Comparison of ENCODE assay signal across 10 cellular contexts in genomic region chr17:65564793-65565192, GRCh38. TPM values are rescaled to one million over a fixed set of nuclear protein-coding genes. Genes with fewer than 3 reads are reported as not detected.
DNase-seq lines count a peak whose midpoint lies in the region; ATAC-seq and TF ChIP-seq lines count a peak whose summit lies in the region.
"Had no signal": no experiment of that assay in that cellular context is flagged by ENCODE, and none has a peak within 500 bp of the region (broad histone marks: within the 10 kb centered on the region; RNA-seq: fewer than 3 reads in every experiment).

No MANE protein-coding gene starts in this region.

- TF ChIP-seq CTCF in sigmoid colon (IDR thresholded peaks at IDR 0.05) (no peak), MM.1S (IDR thresholded peaks at IDR 0.05; ENCODE audit: low read length) (no peak), smooth muscle cell (IDR thresholded peaks at IDR 0.05; ENCODE audit: borderline replicate concordance, insufficient read depth, poor library complexity, severe bottlenecking) (no peak)

- H3K4me1 ChIP-seq in sigmoid colon (peaks cover 0 to 29% (median 18%) of the 10 kb centered on the region in 4 donors), MM.1S (ENCODE audit: low read length) (peaks cover 28% of the 10 kb centered on the region), smooth muscle cell (ENCODE audit: low read depth) (peaks cover 14% of the 10 kb centered on the region)

- H3K79me2 ChIP-seq in MM.1S (ENCODE audit: low read length) (no peaks in the 10 kb centered on the region; the same call in 1 of the 2 replicates), smooth muscle cell (ENCODE audit: low read depth) (peaks cover 4% of the 10 kb centered on the region)

- H3K9me2 ChIP-seq in MM.1S (replicated peaks; ENCODE audit: insufficient read depth, low read length), result no peaks in the 10 kb centered on the region

- no peaks in the 10 kb centered on the region for H3K9me3 ChIP-seq in sigmoid colon
- H3K9me3 ChIP-seq in MM.1S (replicated peaks; ENCODE audit: insufficient read depth, low read length), result no peaks in the 10 kb centered on the region
- H3K9me3 ChIP-seq in smooth muscle cell (replicated peaks; ENCODE audit: low read depth), result no peaks in the 10 kb centered on the region

- peak; percentile 69 for DNase-seq in NCI-H1092 treated with DMSO at 0.1 percent for 48 hours (lab: John Stamatoyannopoulos, UW)
- peak; percentile 29 for DNase-seq in RPMI7951 (ENCODE audit: low read depth)
- DNase-seq in left cardiac atrium, result peak; percentile 48
- peak; percentile 84 for DNase-seq in sigmoid colon
- DNase-seq in middle frontal gyrus (ENCODE audit: extremely low spot score, low spot score), result no peak
- DNase-seq in MM.1S, result no peak
- DNase-seq in SIG-M5 treated with dmso at 0.1 percent for 504 hours (lab: John Stamatoyannopoulos, UW; ENCODE audit: unreplicated experiment), result no peak
- DNase-seq in smooth muscle cell (lab: John Stamatoyannopoulos, UW; ENCODE audit: unreplicated experiment), result no peak
- DNase-seq: naive B cell had no signal

- H3K27me3 ChIP-seq in sigmoid colon, result no peaks in the 10 kb centered on the region
- no peaks in the 10 kb centered on the region for H3K27me3 ChIP-seq in MM.1S (replicated peaks; ENCODE audit: insufficient read depth, low read length)
- H3K27me3 ChIP-seq in smooth muscle cell (ENCODE audit: low read depth), result no peaks in the 10 kb centered on the region

- H3K9ac ChIP-seq in MM.1S (ENCODE audit: low read length) (no peak overlapping the region), smooth muscle cell (ENCODE audit: low read depth) (no peak overlapping the region)

- H4K20me1 ChIP-seq in MM.1S (ENCODE audit: insufficient read depth, low read length), result no peaks in the 10 kb centered on the region
- H4K20me1 ChIP-seq in smooth muscle cell (ENCODE audit: low read depth), result no peaks in the 10 kb centered on the region

- no peak for TF ChIP-seq EP300 in sigmoid colon (IDR thresholded peaks at IDR 0.05)

- no peak overlapping the region for H3K4me3 ChIP-seq in sigmoid colon
- no peak overlapping the region for H3K4me3 ChIP-seq in MM.1S (ENCODE audit: low read length)
- no peak overlapping the region for H3K4me3 ChIP-seq in smooth muscle cell

- intact Hi-C loops in left cardiac atrium (cut with DNase I), result no loop called here
- intact Hi-C loops in sigmoid colon (cut with DNase I), result loop anchor here (5.0 kb wide), 1 partner anchor 63 kb away; no protein-coding TSS in a partner anchor

- no peak overlapping the region for H3K4me2 ChIP-seq in MM.1S (ENCODE audit: low read depth, low read length)
- no peak overlapping the region for H3K4me2 ChIP-seq in smooth muscle cell

- H3F3A ChIP-seq in MM.1S (ENCODE audit: insufficient read depth, low read length) (peaks cover 8% of the 10 kb centered on the region; the same call in 1 of the 2 replicates), smooth muscle cell (ENCODE audit: low read depth) (no peaks in the 10 kb centered on the region)

- 18 to 54% methylated on average over 8 of the region's 8 CpGs for WGBS in sigmoid colon, 2 donors
- WGBS in smooth muscle cell (ENCODE audit: low lambda C conversion rate), result 64% methylated on average over 8 of the region's 8 CpGs

- H3K27ac ChIP-seq in sigmoid colon (peak overlapping the region; percentile 3 to 74 (median 68)), MM.1S (ENCODE audit: low read length) (no peak overlapping the region), smooth muscle cell (ENCODE audit: low read depth) (no peak overlapping the region)
- H3K27ac ChIP-seq: RWPE1 had no signal

- no peaks in the 10 kb centered on the region for H3K36me3 ChIP-seq in sigmoid colon
- no peaks in the 10 kb centered on the region for H3K36me3 ChIP-seq in MM.1S (replicated peaks; ENCODE audit: insufficient read depth, low read length)
- no peaks in the 10 kb centered on the region for H3K36me3 ChIP-seq in smooth muscle cell (ENCODE audit: low read depth)

- ATAC-seq in left cardiac atrium, result no peak

- H2AFZ ChIP-seq in MM.1S (ENCODE audit: low read length) (no peak overlapping the region), smooth muscle cell (ENCODE audit: low read depth) (no peak overlapping the region)

- TF ChIP-seq POLR2A in sigmoid colon (IDR thresholded peaks at IDR 0.05), result no peak

RNA-seq across cellular contexts. Expression of gene AXIN2, which starts 3.3 kb away (rescaled TPM):
- total RNA-seq in RPMI7951 (2014; rRNA removed; shearing (Covaris generic)), result 3.1 and 4.9 TPM in 2 replicates
- total RNA-seq in left cardiac atrium (10 to 100 TPM; 16.4 to 28.5 TPM), sigmoid colon (10 to 100 TPM in 2 of 4 donors, 1 to 10 TPM in 2; 9.1 to 16.1 (median 12.5) TPM), smooth muscle cell (14.2 and 20.1 TPM in 2 replicates)
- polyA plus RNA-seq in sigmoid colon (10 to 100 TPM in 1 of 3 donors, 1 to 10 TPM in 2; 6.0 to 11.8 (median 9.0) TPM), smooth muscle cell (13.8 and 14.5 TPM in 2 replicates)

Comparison
In these comparisons a context has a peak if more than half of its experiments do, and no peak if none do; other contexts are left out.
1. DNase-seq: peak in NCI-H1092 treated with DMSO at 0.1 percent for 48 hours (single experiment), RPMI7951 (single experiment), left cardiac atrium (single experiment) and sigmoid colon (single experiment); none in middle frontal gyrus (single experiment), MM.1S (single experiment), SIG-M5 treated with dmso at 0.1 percent for 504 hours (single experiment) and smooth muscle cell (single experiment).
2. H3K27ac ChIP-seq: peak in sigmoid colon (4 of 4); none in MM.1S (single experiment) and smooth muscle cell (single experiment).